ENCODE assay signal across 16 cellular contexts in genomic region chr6:130406935-130407532, GRCh38. TPM values are rescaled to one million over a fixed set of nuclear protein-coding genes. Genes with fewer than 3 reads are reported as not detected.
"Had no signal": no experiment of that assay in that cellular context is flagged by ENCODE, and none has a peak within 500 bp of the region (broad histone marks: within the 10 kb centered on the region; RNA-seq: fewer than 3 reads in every experiment).

No MANE protein-coding gene starts in this region.

- H3K27me3 ChIP-seq: cardiac muscle cell, esophagus squamous epithelium, gastrocnemius medialis, right atrium auricular region, spleen, tibial nerve had no signal

- H3K36me3 ChIP-seq: cardiac muscle cell, esophagus squamous epithelium, gastrocnemius medialis, heart right ventricle, right atrium auricular region, spleen, tibial nerve had no signal

- DNase-seq: activated CD4-positive, alpha-beta memory T cell treated with anti-CD3 and anti-CD28 coated beads, Interleukin-2, amount 10 ng/mL, durations not matched to agents 7 days and 5 days; activated CD4-positive, alpha-beta T cell treated with anti-CD3 and anti-CD28 coated beads for 36 hours; activated CD8-positive, alpha-beta memory T cell treated with anti-CD3 and anti-CD28 coated beads, Interleukin-2, amount 50 U/mL, for 4 hours; activated naive CD4-positive, alpha-beta T cell; esophagus squamous epithelium; gastrocnemius medialis; heart right ventricle; midbrain; naive B cell; spleen; stimulated activated CD4-positive, alpha-beta T cell treated with anti-CD3 and anti-CD28 coated beads, Interleukin-1b, Interleukin-23, amount 100 ng/mL, for 48 hours; stimulated activated naive B cell treated with anti-CD40 and anti-IgM and Interleukin-4, amounts not matched to agents 10 μg/mL and 1 μg/mL and 100 μg/mL, for 72 hours had no signal

- H3K4me1 ChIP-seq: esophagus squamous epithelium, gastrocnemius medialis, heart right ventricle, right atrium auricular region, spleen, tibial nerve had no signal

- H3K9me3 ChIP-seq: esophagus squamous epithelium, gastrocnemius medialis, right atrium auricular region, spleen had no signal

- ATAC-seq: activated CD4-positive, alpha-beta T cell treated with anti-CD3 and anti-CD28 coated beads for 36 hours; gastrocnemius medialis; heart right ventricle; stimulated activated naive B cell treated with anti-CD40 and anti-IgM and Interleukin-4, amounts not matched to agents 10 μg/mL and 1 μg/mL and 100 μg/mL, for 72 hours had no signal

- H3K27ac ChIP-seq: cardiac muscle cell, esophagus squamous epithelium, gastrocnemius medialis, heart right ventricle, right atrium auricular region, spleen, tibial nerve, VCaP had no signal

- H3K4me3 ChIP-seq: cardiac muscle cell, esophagus squamous epithelium, gastrocnemius medialis, heart right ventricle, right atrium auricular region, spleen, tibial nerve had no signal

RNA-seq across cellular contexts. Expression of gene TMEM200A, which starts 41.2 kb away (rescaled TPM):
- polyA plus RNA-seq: cardiac muscle cell had no signal
